In genomic region chr3:53181024-53181371, GRCh38 we compare ENCODE assay signal across 11 cellular contexts.
A peak's percentile ranks its signal among the peaks of the same experiment; 100 is the strongest.
DNase-seq lines count a peak whose midpoint lies in the region; ATAC-seq lines count a peak whose summit lies in the region.
"Had no signal": no experiment of that assay in that cellular context is flagged by ENCODE, and none has a peak within 500 bp of the region (broad histone marks: within the 10 kb centered on the region; RNA-seq: fewer than 3 reads in every experiment).

No MANE protein-coding gene starts in this region.

- H3K27ac ChIP-seq in substantia nigra (ENCODE audit: low read depth, low read length, poor library complexity, severe bottlenecking), result peak overlapping the region; percentile 51
- H3K27ac ChIP-seq: ovary had no signal

- DNase-seq in substantia nigra (lab: John Stamatoyannopoulos, UW), result peak in 1 of 49 donors; percentile 14
- DNase-seq in activated CD4-positive, CD25-positive, alpha-beta regulatory T cell (lab: John Stamatoyannopoulos, UW), result no peak
- DNase-seq in stimulated activated CD4-positive, alpha-beta T cell treated with anti-CD3 and anti-CD28 coated beads, Interleukin-4, amount 100 ng/mL, for 4 hours, result no peak
- DNase-seq in OCI-M1 (lab: John Stamatoyannopoulos, UW), result no peak
- DNase-seq: COR-L47; islet precursor cell; NK-92 treated with Interleukin-12 subunit alpha and Interleukin-12 subunit beta, amount 100 ng/mL, for 24 hours; ovary had no signal

- ATAC-seq in GM19025 (IDR thresholded peaks at IDR 0.05; ENCODE audit: low read depth, unreplicated experiment) (peak; percentile 26), HG02588 (IDR thresholded peaks at IDR 0.05; ENCODE audit: unreplicated experiment) (peak; percentile 20), HG03378 (IDR thresholded peaks at IDR 0.05; ENCODE audit: unreplicated experiment) (peak; percentile 7)
